Comparison of ENCODE assay signal across 7 cellular contexts in genomic region chr20:63697357-63697867, GRCh38. TPM values are rescaled to one million over a fixed set of nuclear protein-coding genes. Genes with fewer than 3 reads are reported as not detected.
DNase-seq lines count a peak whose midpoint lies in the region; ATAC-seq and TF ChIP-seq lines count a peak whose summit lies in the region.
"Had no signal": no experiment of that assay in that cellular context is flagged by ENCODE, and none has a peak within 500 bp of the region (broad histone marks: within the 10 kb centered on the region; RNA-seq: fewer than 3 reads in every experiment).

No MANE protein-coding gene starts in this region.

- no peaks in the 10 kb centered on the region; the same call in 1 of the 2 replicates for H3K36me3 Mint-ChIP-seq in HFFc6 (ENCODE audit: low read depth)
- H3K36me3 Mint-ChIP-seq in central memory CD8-positive, alpha-beta T cell (ENCODE audit: insufficient read depth), result peaks cover 31% of the 10 kb centered on the region

- DNase-seq in HFFc6 (no peak), retinal pigment epithelial cell (ENCODE audit: low read depth) (no peak)
- DNase-seq in central memory CD8-positive, alpha-beta T cell (ENCODE audit: low spot score in 2 of 2), result no peak
- DNase-seq: activated CD4-positive, alpha-beta T cell treated with anti-CD3 and anti-CD28 coated beads, Interleukin-2, amount 10 ng/mL, durations not matched to agents 24 days and 14 days had no signal

- peaks cover 42% of the 10 kb centered on the region for H3K27me3 Mint-ChIP-seq in HFFc6 (ENCODE audit: insufficient read depth)
- no peaks in the 10 kb centered on the region for H3K27me3 Mint-ChIP-seq in central memory CD8-positive, alpha-beta T cell
- H3K27me3 Mint-ChIP-seq: activated CD4-positive, alpha-beta T cell treated with anti-CD3 and anti-CD28 coated beads, Interleukin-2, amount 10 ng/mL, durations not matched to agents 24 days and 14 days had no signal

- no peak for ATAC-seq in central memory CD8-positive, alpha-beta T cell (replicated peaks; ENCODE audit: extremely low read depth, poor library complexity, severe bottlenecking)
- ATAC-seq in GM19328 (IDR thresholded peaks at IDR 0.05; ENCODE audit: unreplicated experiment) (no peak), GM21423 (IDR thresholded peaks at IDR 0.05; ENCODE audit: unreplicated experiment) (no peak), GM21723 (IDR thresholded peaks at IDR 0.05; ENCODE audit: unreplicated experiment) (no peak)

- peaks cover 10% of the 10 kb centered on the region; the same call in 1 of the 2 replicates for H3K4me1 Mint-ChIP-seq in HFFc6 (ENCODE audit: low read depth)
- peaks cover 30% of the 10 kb centered on the region for H3K4me1 Mint-ChIP-seq in central memory CD8-positive, alpha-beta T cell

- H3K4me3 Mint-ChIP-seq in HFFc6, result no peak overlapping the region
- H3K4me3 Mint-ChIP-seq in central memory CD8-positive, alpha-beta T cell, result peak overlapping the region; percentile 58
- H3K4me3 Mint-ChIP-seq: activated CD4-positive, alpha-beta T cell treated with anti-CD3 and anti-CD28 coated beads, Interleukin-2, amount 10 ng/mL, durations not matched to agents 24 days and 14 days had no signal

- H3K9me3 Mint-ChIP-seq in HFFc6, result no peaks in the 10 kb centered on the region
- H3K9me3 Mint-ChIP-seq in central memory CD8-positive, alpha-beta T cell, result no peaks in the 10 kb centered on the region
- H3K9me3 Mint-ChIP-seq: activated CD4-positive, alpha-beta T cell treated with anti-CD3 and anti-CD28 coated beads, Interleukin-2, amount 10 ng/mL, durations not matched to agents 24 days and 14 days had no signal

- H3K4me3 ChIP-seq in retinal pigment epithelial cell (ENCODE audit: low read length), result peak overlapping the region; percentile 37

- TF ChIP-seq CTCF in HFFc6 (IDR thresholded peaks at IDR 0.05) (no peak), retinal pigment epithelial cell (conservative IDR thresholded peaks at IDR 0.05; ENCODE audit: low read depth, low read length) (no peak)

- 0 out of 2 replicates have a peak overlapping the region, but pooled peaks have one; percentile 38 for H3K27ac Mint-ChIP-seq in HFFc6
- peak overlapping the region; percentile 51 for H3K27ac Mint-ChIP-seq in central memory CD8-positive, alpha-beta T cell (ENCODE audit: low read depth)
- H3K27ac Mint-ChIP-seq: activated CD4-positive, alpha-beta T cell treated with anti-CD3 and anti-CD28 coated beads, Interleukin-2, amount 10 ng/mL, durations not matched to agents 24 days and 14 days had no signal

RNA-seq across cellular contexts. Expression of gene TNFRSF6B, which starts 1.0 kb away (rescaled TPM):
- total RNA-seq in HFFc6 (2021; fragmentation: NEBNext Ultra II Directional; extraction: Animal tissue kit (Norgen Biotek cat#: 25700)), result 1 to 10 TPM in 3 of 6 experiments, under 1 TPM in 3; 0.33 to 1.8 (median 1.1) TPM
- total RNA-seq: activated CD4-positive, alpha-beta T cell treated with anti-CD3 and anti-CD28 coated beads, Interleukin-2, amount 10 ng/mL, durations not matched to agents 24 days and 14 days had no signal

RNA-seq across cellular contexts. Expression of gene ARFRP1, which starts 10.4 kb away (rescaled TPM):
- 10 to 100 TPM; 35.1 to 44.2 (median 37.4) TPM for total RNA-seq in HFFc6 (2021; fragmentation: NEBNext Ultra II Directional; extraction: Animal tissue kit (Norgen Biotek cat#: 25700))

RNA-seq across cellular contexts. Expression of gene ZGPAT, which starts 10.4 kb away (rescaled TPM):
- total RNA-seq in HFFc6 (2021; fragmentation: NEBNext Ultra II Directional; extraction: Animal tissue kit (Norgen Biotek cat#: 25700)), result 10 to 100 TPM; 18.3 to 22.9 (median 19.6) TPM

RNA-seq across cellular contexts. Expression of gene LIME1, which starts 39.1 kb away (rescaled TPM):
- 1 to 10 TPM; 3.4 to 6.1 (median 4.6) TPM for total RNA-seq in HFFc6 (2021; fragmentation: NEBNext Ultra II Directional; extraction: Animal tissue kit (Norgen Biotek cat#: 25700))

RNA-seq across cellular contexts. Expression of gene RTEL1, which starts 39.3 kb away (rescaled TPM):
- 10 to 100 TPM; 19.0 to 26.8 (median 22.7) TPM for total RNA-seq in HFFc6 (2021; fragmentation: NEBNext Ultra II Directional; extraction: Animal tissue kit (Norgen Biotek cat#: 25700))
